11 cellular contexts compared by ENCODE assay signal in genomic region chr1:117613249-117613968, GRCh38. TPM values are rescaled to one million over a fixed set of nuclear protein-coding genes. Genes with fewer than 3 reads are reported as not detected.
DNase-seq lines count a peak whose midpoint lies in the region; ATAC-seq and TF ChIP-seq lines count a peak whose summit lies in the region.
"Had no signal": no experiment of that assay in that cellular context is flagged by ENCODE, and none has a peak within 500 bp of the region (broad histone marks: within the 10 kb centered on the region; RNA-seq: fewer than 3 reads in every experiment).

No MANE protein-coding gene starts in this region.

- H3K4me1 ChIP-seq in psoas muscle (peaks cover 63% of the 10 kb centered on the region), ovary (ENCODE audit: insufficient read depth) (peaks cover 3% of the 10 kb centered on the region)

- no peaks in the 10 kb centered on the region for H3K27me3 ChIP-seq in psoas muscle (ENCODE audit: insufficient read depth in 3 of 3, low read length in 2 of 3)
- H3K27me3 ChIP-seq in ovary: no peaks in the 10 kb centered on the region

- 61 to 79% (median 65%) methylated on average over 8 of the region's 8 CpGs for WGBS in psoas muscle, 3 donors
- WGBS in ovary, 3 donors: 50 to 64% (median 56%) methylated on average over 8 of the region's 8 CpGs

- H3K4me3 ChIP-seq in psoas muscle (peak overlapping the region; percentile 28), ovary (no peak overlapping the region)

- peak; percentile 81 for DNase-seq in H4 (ENCODE audit: low spot score)
- DNase-seq in OCI-M1 (lab: John Stamatoyannopoulos, UW): peak; percentile 95
- peak; percentile 81 to 90 for DNase-seq in erythroblast (lab: John Stamatoyannopoulos, UW)
- DNase-seq in psoas muscle: no peak
- DNase-seq in HT-29 (ENCODE audit: low spot score): no peak
- DNase-seq in ovary: no peak
- no peak for DNase-seq in GM19240 (ENCODE audit: insufficient read length, low spot score)
- DNase-seq: activated naive CD4-positive, alpha-beta T cell treated with anti-CD3 and anti-CD28 coated beads for 36 hours; effector memory CD4-positive, alpha-beta T cell; NCI-H1694 had no signal

- H3K9me3 ChIP-seq in psoas muscle: no peaks in the 10 kb centered on the region
- no peaks in the 10 kb centered on the region for H3K9me3 ChIP-seq in ovary

- H3K36me3 ChIP-seq in psoas muscle (ENCODE audit: insufficient read depth in 1 of 2, low read depth in 1 of 2): no peaks in the 10 kb centered on the region
- H3K36me3 ChIP-seq in ovary: no peaks in the 10 kb centered on the region

- TF ChIP-seq POLR2A in erythroblast (IDR thresholded peaks at IDR 0.05; ENCODE audit: low read length) (no peak), ovary (IDR thresholded peaks at IDR 0.05) (no peak)

- TF ChIP-seq EP300 in ovary (IDR thresholded peaks at IDR 0.05): no peak

- ATAC-seq in psoas muscle (no peak), GM19351 (IDR thresholded peaks at IDR 0.05; ENCODE audit: unreplicated experiment) (no peak)

- H3K27ac ChIP-seq in psoas muscle (peak overlapping the region; percentile 71), ovary (no peak overlapping the region)

- intact Hi-C loops in psoas muscle (cut with DNase I): no loop called here
- intact Hi-C loops in ovary (cut with DNase I): no loop called here

- TF ChIP-seq CTCF in psoas muscle (IDR thresholded peaks at IDR 0.05) (no peak), ovary (IDR thresholded peaks at IDR 0.05) (no peak)

RNA-seq across cellular contexts. Expression of gene TENT5C, which starts 7.6 kb away (rescaled TPM):
- total RNA-seq in H4 (2014; rRNA removed; shearing (Covaris generic)): 0.76 and 1.1 TPM in 2 replicates
- total RNA-seq in psoas muscle (10 to 100 TPM in 3 of 4 donors, 1 to 10 TPM in 1; 3.1 to 31.4 (median 15.9) TPM), ovary (10 to 100 TPM in 5 of 7 donors, 1 to 10 TPM in 2; 6.2 to 24.7 (median 11.4) TPM)
- polyA plus RNA-seq in psoas muscle (1 to 10 TPM; 1.5 to 9.7 (median 2.7) TPM), ovary (10 to 100 TPM in 1 of 2 donors, 1 to 10 TPM in 1; 2.6 to 11.6 TPM)
- total RNA-seq in HT-29 (2014; rRNA removed; shearing (Covaris generic)): 0.05 and 0.13 TPM in 2 replicates

Comparison
In these comparisons a context has a peak if more than half of its experiments do, and no peak if none do; other contexts are left out.
1. DNase-seq: peak in H4 (single experiment), OCI-M1 (single experiment) and erythroblast (2 of 2); none in psoas muscle (0 of 2), HT-29 (single experiment), ovary (0 of 5) and GM19240 (single experiment).